ENCODE assay signal across 25 cellular contexts in the genomic region with DNA sequence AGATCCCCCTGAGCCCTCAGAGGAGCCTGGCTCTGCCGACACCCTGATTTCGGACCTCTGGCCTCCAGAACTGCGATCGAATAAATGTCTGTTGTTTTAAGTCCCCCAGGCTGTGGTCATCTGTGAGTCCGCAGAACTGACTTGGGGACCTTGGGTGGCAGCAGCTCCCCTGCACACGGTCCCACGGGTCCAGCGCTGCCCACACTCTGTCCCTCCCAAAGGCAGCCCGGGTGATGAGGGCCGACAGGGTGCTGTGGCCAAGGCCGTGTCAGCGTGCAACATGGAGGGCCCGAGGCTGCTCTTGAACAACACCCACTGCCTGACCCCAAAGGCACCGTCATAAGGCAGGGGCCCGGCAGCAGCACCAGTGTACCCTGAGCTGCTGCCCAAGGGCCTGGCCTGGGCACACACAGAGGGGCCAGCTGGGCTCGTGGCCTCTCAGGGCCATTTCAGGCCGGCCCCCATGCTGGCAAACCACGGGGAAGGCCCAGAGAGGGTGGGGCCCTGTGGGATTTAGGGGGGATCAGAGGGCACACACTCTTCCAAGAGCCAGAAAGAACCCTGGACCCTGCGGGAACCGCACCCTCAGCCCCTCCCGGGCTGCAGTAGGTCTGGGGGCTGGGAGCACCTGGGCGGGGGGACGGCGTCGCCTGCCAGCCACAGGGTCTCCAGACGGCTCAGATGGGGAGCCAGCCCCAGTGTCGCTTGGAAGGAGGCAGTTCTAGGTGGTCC.
"Had no signal": no experiment of that assay in that cellular context is flagged by ENCODE, and none has a peak within 500 bp of the region (broad histone marks: within the 10 kb centered on the region; RNA-seq: fewer than 3 reads in every experiment).

No MANE protein-coding gene starts in this region.

- H3K27me3 ChIP-seq: right atrium auricular region, testis had no signal

- H3K9me3 ChIP-seq: esophagus squamous epithelium, left lung, neutrophil, prostate gland, right atrium auricular region, testis, tibial artery had no signal

- H3K27ac ChIP-seq: dorsolateral prefrontal cortex, esophagus squamous epithelium, left lung, neutrophil, parathyroid adenoma, prostate gland, right atrium auricular region, testis, tibial artery had no signal

- ATAC-seq: left cardiac atrium; left lung; naive thymus-derived CD4-positive, alpha-beta T cell; sciatic nerve; stimulated activated naive CD8-positive, alpha-beta T cell treated with anti-CD3 and anti-CD28 coated beads, Interleukin-15, Interleukin-2, amounts not matched to agents 100 U/mL and 50 U/mL, for 24 hours had no signal

- H3K4me2 ChIP-seq: smooth muscle cell had no signal

- DNase-seq: dorsolateral prefrontal cortex; effector CD8-positive, alpha-beta T cell; esophagus squamous epithelium; foreskin melanocyte; left cardiac atrium; mammary epithelial cell; mesendoderm; midbrain; naive thymus-derived CD4-positive, alpha-beta T cell; stimulated activated CD4-positive, alpha-beta T cell treated with anti-CD3 and anti-CD28 coated beads, Interleukin-2, amount 100 ng/mL, for 24 hours; stimulated activated CD4-positive, alpha-beta T cell treated with anti-CD3 and anti-CD28 coated beads, Interleukin-4, amount 100 ng/mL, for 24 hours; stimulated activated naive CD8-positive, alpha-beta T cell treated with anti-CD3 and anti-CD28 coated beads, Interleukin-15, Interleukin-2, amounts not matched to agents 100 U/mL and 50 U/mL, for 24 hours; substantia nigra; testis; tibial artery had no signal

- H3K36me3 Mint-ChIP-seq: naive thymus-derived CD4-positive, alpha-beta T cell; stimulated activated memory B cell treated with anti-CD40 and anti-IgM and Interleukin-4, amounts not matched to agents 10 μg/mL and 1 μg/mL and 100 μg/mL, for 72 hours; type B pancreatic cell had no signal

- H3K9me3 Mint-ChIP-seq: nephron; stimulated activated memory B cell treated with anti-CD40 and anti-IgM and Interleukin-4, amounts not matched to agents 10 μg/mL and 1 μg/mL and 100 μg/mL, for 72 hours; type B pancreatic cell had no signal

- H3K27ac Mint-ChIP-seq: naive thymus-derived CD4-positive, alpha-beta T cell; nephron; stimulated activated memory B cell treated with anti-CD40 and anti-IgM and Interleukin-4, amounts not matched to agents 10 μg/mL and 1 μg/mL and 100 μg/mL, for 72 hours; type B pancreatic cell had no signal

- H3K36me3 ChIP-seq: esophagus squamous epithelium, left lung, neutrophil, prostate gland, right atrium auricular region, tibial artery had no signal

- H3K4me3 Mint-ChIP-seq: naive thymus-derived CD4-positive, alpha-beta T cell; nephron; stimulated activated memory B cell treated with anti-CD40 and anti-IgM and Interleukin-4, amounts not matched to agents 10 μg/mL and 1 μg/mL and 100 μg/mL, for 72 hours; type B pancreatic cell had no signal

- H3K4me1 ChIP-seq: parathyroid adenoma, prostate gland, testis had no signal

- H3K4me1 Mint-ChIP-seq: nephron; stimulated activated memory B cell treated with anti-CD40 and anti-IgM and Interleukin-4, amounts not matched to agents 10 μg/mL and 1 μg/mL and 100 μg/mL, for 72 hours had no signal

- H3K4me3 ChIP-seq: dorsolateral prefrontal cortex, esophagus squamous epithelium, left lung, prostate gland, right atrium auricular region, smooth muscle cell, testis, tibial artery had no signal

- H2AFZ ChIP-seq: parathyroid adenoma had no signal

- H3K9ac ChIP-seq: parathyroid adenoma had no signal
